Comparison of ENCODE assay signal across 8 cellular contexts in the genomic region with DNA sequence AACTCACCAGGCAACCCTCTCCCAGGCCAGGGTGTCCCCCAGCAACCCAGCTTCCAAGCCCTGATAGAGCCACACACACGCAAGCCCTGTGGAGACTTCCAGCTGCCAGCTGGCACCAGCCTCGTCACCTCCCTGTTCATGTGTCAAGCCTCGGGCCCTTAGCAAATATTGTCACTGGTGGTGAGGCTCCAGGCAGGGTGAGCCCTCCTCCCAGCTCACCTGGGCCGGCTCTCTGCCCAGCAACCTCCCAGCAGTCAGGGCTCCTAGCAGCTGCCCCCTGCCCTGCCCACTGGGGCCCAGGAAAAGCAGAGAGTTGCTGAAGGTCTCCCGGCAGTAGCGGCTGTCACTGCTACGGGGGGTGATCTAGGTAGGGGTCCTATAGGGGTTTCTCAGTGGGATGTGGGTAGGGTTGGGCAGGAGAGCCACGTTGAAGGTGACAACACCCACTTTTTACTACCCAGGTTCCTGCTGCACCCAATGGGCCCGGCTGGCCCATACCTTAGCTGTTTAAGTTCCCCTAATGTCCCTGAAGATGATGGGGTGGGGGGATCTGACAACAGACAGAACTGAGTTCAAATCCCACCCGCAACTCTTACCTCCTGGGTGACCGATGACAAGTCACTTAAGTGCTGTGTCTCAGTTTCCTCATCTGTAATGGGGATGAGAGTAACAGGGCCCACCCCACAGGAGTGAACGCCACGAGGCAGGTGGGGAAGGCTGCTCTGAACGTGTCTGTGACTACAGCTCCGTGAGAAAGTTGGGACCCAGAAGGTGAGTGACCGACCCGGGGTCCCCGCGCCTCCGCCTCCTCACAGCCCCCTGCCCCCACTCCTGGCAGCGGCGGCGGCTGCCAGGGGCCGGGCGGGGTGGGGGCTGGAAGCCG. TPM values are rescaled to one million over a fixed set of nuclear protein-coding genes. Genes with fewer than 3 reads are reported as not detected.
DNase-seq lines count a peak whose midpoint lies in the region; ATAC-seq and TF ChIP-seq lines count a peak whose summit lies in the region.

No MANE protein-coding gene starts in this region.

- no peak overlapping the region for H3K27ac Mint-ChIP-seq in neural crest cell (ENCODE audit: unreplicated experiment)

- H3K4me1 ChIP-seq in SJCRH30, result peaks cover 11% of the 10 kb centered on the region

- no peaks in the 10 kb centered on the region for H3K36me3 Mint-ChIP-seq in neural crest cell (ENCODE audit: low read depth)

- TF ChIP-seq CTCF in epithelial cell of esophagus (IDR thresholded peaks at IDR 0.05; ENCODE audit: insufficient read depth, low read depth, low read length, missing control alignments) (no peak), neural crest cell (conservative IDR thresholded peaks at IDR 0.05) (no peak)

- H3K27me3 Mint-ChIP-seq in neural crest cell (ENCODE audit: low read depth), result peaks cover 35% of the 10 kb centered on the region

- H3K36me3 ChIP-seq in SJCRH30, result no peaks in the 10 kb centered on the region

- no peak for ATAC-seq in GM18873 (IDR thresholded peaks at IDR 0.05; ENCODE audit: low FRiP score, unreplicated experiment)

- H3K4me1 Mint-ChIP-seq in neural crest cell, result peaks cover 13% of the 10 kb centered on the region

- no peaks in the 10 kb centered on the region for H3K27me3 ChIP-seq in SJCRH30

- DNase-seq in DMS53 treated with DMSO at 0.1 percent for 48 hours (lab: John Stamatoyannopoulos, UW; ENCODE audit: unreplicated experiment) (peak; percentile 99), NCI-H345 treated with DMSO at 0.1 percent for 48 hours (lab: John Stamatoyannopoulos, UW; ENCODE audit: unreplicated experiment) (peak; percentile 20), epithelial cell of esophagus (ENCODE audit: low read depth) (no peak), neural crest cell (ENCODE audit: low read depth, low spot score) (no peak), NAMALWA (ENCODE audit: low spot score) (no peak), cortex of kidney (lab: John Stamatoyannopoulos, UW) (no peak), SJCRH30 (no peak)

- peak overlapping the region; percentile 47 for H3K4me3 Mint-ChIP-seq in neural crest cell

- H3K27ac ChIP-seq in SJCRH30, result no peak overlapping the region

- H3K4me3 ChIP-seq in epithelial cell of esophagus (ENCODE audit: low read length) (peak overlapping the region; percentile 19), SJCRH30 (no peak overlapping the region)

- H3K9me3 ChIP-seq in SJCRH30 (replicated peaks), result no peaks in the 10 kb centered on the region

- H3K9me3 Mint-ChIP-seq in neural crest cell, result no peaks in the 10 kb centered on the region

RNA-seq across cellular contexts. Expression of a gene that starts 0.7 kb away (rescaled TPM):
- total RNA-seq in neural crest cell, result 1.6 and 1.7 TPM in 2 replicates
- total RNA-seq in SJCRH30 (2014; rRNA removed; shearing (Covaris generic)), result 0.14 and 0.73 TPM in 2 replicates

Comparison
In these comparisons a context has a peak if more than half of its experiments do, and no peak if none do; other contexts are left out.
1. DNase-seq: peak in DMS53 treated with DMSO at 0.1 percent for 48 hours (single experiment) and NCI-H345 treated with DMSO at 0.1 percent for 48 hours (single experiment); none in epithelial cell of esophagus (single experiment), neural crest cell (single experiment), NAMALWA (single experiment), cortex of kidney (single experiment) and SJCRH30 (0 of 2).